15 cellular contexts compared by ENCODE assay signal in genomic region chr4:123546661-123547060, GRCh38.
DNase-seq lines count a peak whose midpoint lies in the region; ATAC-seq, FAIRE-seq and TF ChIP-seq lines count a peak whose summit lies in the region.
"Had no signal": no experiment of that assay in that cellular context is flagged by ENCODE, and none has a peak within 500 bp of the region (broad histone marks: within the 10 kb centered on the region; RNA-seq: fewer than 3 reads in every experiment).

No MANE protein-coding gene starts in this region.

- peak overlapping the region; percentile 84; the same call in 1 of the 2 replicates for H2BK5ac ChIP-seq in H1 (ENCODE audit: low read depth, low read length)

- H3K79me1 ChIP-seq in H1 (ENCODE audit: low read depth, low read length) = no peaks in the 10 kb centered on the region

- peak overlapping the region; percentile 45 for H4K91ac ChIP-seq in H1 (replicated peaks; ENCODE audit: insufficient read length, low read length)

- H4K8ac ChIP-seq in H1 (ENCODE audit: extremely low read depth, insufficient read depth, low read length) = no peak overlapping the region

- H3K14ac ChIP-seq in H1 (ENCODE audit: insufficient read length) = no peak overlapping the region

- peak overlapping the region; percentile 67 for H3K9ac ChIP-seq in HUES64 (ENCODE audit: low read depth, low read length)
- H3K9ac ChIP-seq in H1 (replicated peaks in 1 of 4; ENCODE audit: extremely low read depth in 1 of 4, low read depth in 3 of 4, low read length in 3 of 4) = peak overlapping the region in 1 of 4 experiments; percentile 42; a peak in 1 of 7 replicates
- H3K9ac ChIP-seq: KMS-11 had no signal

- H3K4me3 ChIP-seq in HUES64 (ENCODE audit: low read length) (0 out of 2 replicates have a peak overlapping the region, but pooled peaks have one; percentile 35), H1 (ENCODE audit: extremely low read depth in 1 of 4, insufficient read depth in 2 of 4, low read depth in 3 of 4, low read length in 4 of 4) (peak overlapping the region in 1 of 4 experiments; percentile 47; a peak in 1 of 8 replicates), lower lobe of right lung (no peak overlapping the region), thymus (ENCODE audit: low read length) (no peak overlapping the region)
- H3K4me3 ChIP-seq: psoas muscle, vagina had no signal

- no peaks in the 10 kb centered on the region for H3K9me3 ChIP-seq in HUES64 (ENCODE audit: insufficient read depth, low read depth, low read length)
- H3K9me3 ChIP-seq in H1 (ENCODE audit: insufficient read depth in 2 of 2, low read depth in 1 of 2, low read length in 1 of 2) = no peaks in the 10 kb centered on the region
- H3K9me3 ChIP-seq in lower lobe of right lung = no peaks in the 10 kb centered on the region
- no peaks in the 10 kb centered on the region for H3K9me3 ChIP-seq in thymus (ENCODE audit: control insufficient read depth)
- H3K9me3 ChIP-seq: psoas muscle, vagina had no signal

- no peak for TF ChIP-seq RAD21 in H1 (IDR thresholded peaks at IDR 0.05 in 1 of 2, conservative IDR thresholded peaks at IDR 0.05 in 1 of 2; ENCODE audit: low read depth in 2 of 2, low read length in 2 of 2)

- no peak overlapping the region for H3K23ac ChIP-seq in H1 (ENCODE audit: insufficient read length)

- peak overlapping the region; percentile 30 for H2BK120ac ChIP-seq in H1 (replicated peaks; ENCODE audit: low read depth, low read length)

- H3K23me2 ChIP-seq in H1 (ENCODE audit: low read depth, low read length) = peaks cover 2% of the 10 kb centered on the region; the same call in 1 of the 2 replicates

- intact Hi-C loops in lower lobe of right lung (cut with DNase I) = no loop called here

- H2BK20ac ChIP-seq in H1 (ENCODE audit: low read length) = peak overlapping the region; percentile 98

- no peaks in the 10 kb centered on the region for H4K20me1 ChIP-seq in H1 (replicated peaks in 1 of 2; ENCODE audit: control insufficient read depth in 1 of 2, insufficient read depth in 2 of 2, low read length in 2 of 2)

- H4K5ac ChIP-seq in H1 (ENCODE audit: insufficient read length, low read depth, low read length) = peak overlapping the region; percentile 30

- H3K36me3 ChIP-seq in HUES64 (ENCODE audit: insufficient read depth, low read length) (no peaks in the 10 kb centered on the region), H1 (ENCODE audit: control insufficient read depth in 2 of 4, insufficient read depth in 4 of 4, low read length in 3 of 4) (no peaks in the 10 kb centered on the region), lower lobe of right lung (no peaks in the 10 kb centered on the region), thymus (ENCODE audit: control insufficient read depth, insufficient read depth) (no peaks in the 10 kb centered on the region)
- H3K36me3 ChIP-seq: vagina had no signal

- TF ChIP-seq CTCF in H1 (IDR thresholded peaks at IDR 0.05; ENCODE audit: control extremely low read depth in 1 of 3, insufficient read depth in 1 of 3, low read depth in 1 of 3, low read length in 3 of 3) (no peak), lower lobe of right lung (IDR thresholded peaks at IDR 0.05) (no peak)

- H3K4me1 ChIP-seq in HUES64 (ENCODE audit: insufficient read depth, low read length) (peaks cover 36% of the 10 kb centered on the region), H1 (replicated peaks in 1 of 4; ENCODE audit: control insufficient read depth in 3 of 4, insufficient read depth in 4 of 4, low read length in 3 of 4) (peaks cover 8 to 27% (median 17%) of the 10 kb centered on the region in 4 experiments), lower lobe of right lung (peaks cover 16% of the 10 kb centered on the region), thymus (ENCODE audit: control insufficient read depth, insufficient read depth, low read length) (no peaks in the 10 kb centered on the region)
- H3K4me1 ChIP-seq: psoas muscle had no signal

- H3K27me3 ChIP-seq in HUES64 (ENCODE audit: insufficient read depth, low read length) (peaks cover 8% of the 10 kb centered on the region), H1 (replicated peaks in 1 of 4; ENCODE audit: control insufficient read depth in 3 of 4, extremely low read depth in 1 of 4, insufficient read depth in 3 of 4, low read length in 3 of 4) (no peaks in the 10 kb centered on the region), lower lobe of right lung (ENCODE audit: low read depth) (no peaks in the 10 kb centered on the region), thymus (ENCODE audit: control insufficient read depth, insufficient read depth) (no peaks in the 10 kb centered on the region)
- H3K27me3 ChIP-seq: vagina had no signal

- no peaks in the 10 kb centered on the region for H3K79me2 ChIP-seq in H1 (ENCODE audit: control insufficient read depth in 1 of 2, insufficient read depth in 2 of 2, low read length in 2 of 2)

- WGBS in HUES64 = 64% methylated on average over 7 of the region's 7 CpGs
- WGBS in H1 (ENCODE audit: extremely low coverage in 1 of 2, insufficient coverage in 1 of 2, insufficient read length in 1 of 2, insufficient replicate concordance in 2 of 2, low coverage in 1 of 2, low lambda C conversion rate in 2 of 2, missing lambda C conversion rate in 1 of 2), 2 experiments = 51% methylated on average over 7 of the region's 7 CpGs; no CpG with 5 or more reads in 1 of the 2 experiments
- WGBS in thymus = 95% methylated on average over 7 of the region's 7 CpGs

- DNase-seq in H1 (ENCODE audit: low read depth in 1 of 2, low spot score in 2 of 2) (peak in 1 of 2 experiments; percentile 50), lower lobe of right lung (no peak), T1000 (lab: John Stamatoyannopoulos, UW) (no peak), NOMO-1 treated with dmso at 0.1 percent for 144 hours (lab: John Stamatoyannopoulos, UW; ENCODE audit: unreplicated experiment) (no peak), urothelium cell line (ENCODE audit: low spot score) (no peak)
- DNase-seq: activated CD4-positive, alpha-beta T cell treated with anti-CD3 and anti-CD28 coated beads, Interleukin-2, amount 50 U/mL, for 1 hour; C1 segment of cervical spinal cord; NCI-H524 treated with DMSO at 0.1 percent for 48 hours; psoas muscle had no signal

- peak overlapping the region; percentile 85 for H2AFZ ChIP-seq in H1 (ENCODE audit: low read length)

- CTCF ChIA-PET in H1 (lab: Charles Lee; ENCODE audit: partially characterized antibody) = interaction anchor here (1.0 kb wide), 1 partner anchor 299 kb away, joined by 4 read pairs; no protein-coding TSS in a partner anchor

- FAIRE-seq in H1 (lab: Jason Lieb, UNC) = peak; percentile 7
- no peak for FAIRE-seq in urothelium cell line (lab: Jason Lieb, UNC)
- FAIRE-seq: RCC 7860 had no signal

- no peak overlapping the region for H2AK5ac ChIP-seq in H1 (ENCODE audit: low read depth, low read length)

- H3K27ac ChIP-seq in HUES64 (ENCODE audit: low read depth, low read length) = peak overlapping the region; percentile 42
- H3K27ac ChIP-seq in H1 (ENCODE audit: low read depth, low read length) = no peak overlapping the region
- H3K27ac ChIP-seq in lower lobe of right lung = peak overlapping the region; percentile 76
- peak overlapping the region; percentile 8 for H3K27ac ChIP-seq in thymus (ENCODE audit: low read depth)
- H3K27ac ChIP-seq: KMS-11, psoas muscle, vagina had no signal

- peak overlapping the region; percentile 93 for H2BK12ac ChIP-seq in H1 (ENCODE audit: low read depth, low read length)

- POLR2A ChIA-PET in H1 (lab: Charles Lee; ENCODE audit: partially characterized antibody) = interaction anchor here (1.7 kb wide), 1 partner anchor 41 kb away, joined by 5 read pairs; no protein-coding TSS in a partner anchor

- peak overlapping the region; percentile 61 to 77 for H3K4me2 ChIP-seq in H1 (ENCODE audit: insufficient read depth in 1 of 2, low read depth in 2 of 2, low read length in 2 of 2)
- H3K4me2 ChIP-seq: KMS-11 had no signal

- no peak overlapping the region for H3K4ac ChIP-seq in H1 (replicated peaks; ENCODE audit: insufficient read length, low read depth, low read length)

- no peak overlapping the region for H3K56ac ChIP-seq in H1 (replicated peaks; ENCODE audit: insufficient read length, low read depth, low read length)

- TF ChIP-seq EP300 in H1 (IDR thresholded peaks at IDR 0.05; ENCODE audit: borderline replicate concordance in 1 of 2, low read depth in 2 of 2, low read length in 2 of 2) = no peak

- H3K18ac ChIP-seq in H1 (ENCODE audit: extremely low read depth, low read length) = peak overlapping the region; percentile 86; the same call in 1 of the 2 replicates

- H2BK15ac ChIP-seq in H1 (ENCODE audit: low read length) = peak overlapping the region; percentile 46; the same call in 1 of the 2 replicates

- TF ChIP-seq POLR2A in H1 (IDR thresholded peaks at IDR 0.05; ENCODE audit: control extremely low read depth in 1 of 2, low read depth in 2 of 2, low read length in 2 of 2) = no peak

- ATAC-seq in lower lobe of right lung (peak; percentile 39 to 45), GM21825 (IDR thresholded peaks at IDR 0.05; ENCODE audit: unreplicated experiment) (no peak)
- ATAC-seq: psoas muscle had no signal

TF ChIP-seq in H1, 55 proteins besides CTCF, POLR2A, EP300 and RAD21 (continues in another document):
- TF ChIP-seq SP2 (IDR thresholded peaks at IDR 0.05; ENCODE audit: low read length) (no peak), KDM1A (IDR thresholded peaks at IDR 0.05; ENCODE audit: borderline replicate concordance, low read length) (no peak), EGR1 (IDR thresholded peaks at IDR 0.05; ENCODE audit: borderline replicate concordance, low read depth, low read length) (no peak), CHD2 (IDR thresholded peaks at IDR 0.05; ENCODE audit: low read length) (no peak)
